15 cellular contexts compared by ENCODE assay signal in the genomic region with DNA sequence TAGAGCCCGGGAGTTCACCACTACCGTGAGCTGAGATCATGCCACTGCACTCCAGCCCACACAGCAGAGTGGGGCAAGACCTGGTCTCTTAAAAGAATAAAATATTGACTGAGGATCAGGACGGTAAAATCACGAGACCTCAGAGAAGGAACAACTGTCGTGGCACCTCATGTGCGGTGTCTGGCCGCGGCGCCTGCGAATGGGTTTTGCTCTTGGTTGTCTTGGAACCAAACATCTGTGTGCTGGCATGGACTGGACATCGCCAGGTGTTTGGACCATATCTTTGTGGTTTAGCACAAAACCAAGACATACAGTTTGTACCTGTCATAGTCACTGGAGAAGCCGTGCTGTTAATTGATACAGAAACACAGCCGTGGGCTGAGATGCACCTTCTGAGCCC.
DNase-seq lines count a peak whose midpoint lies in the region; ATAC-seq lines count a peak whose summit lies in the region.
"Had no signal": no experiment of that assay in that cellular context is flagged by ENCODE, and none has a peak within 500 bp of the region (broad histone marks: within the 10 kb centered on the region; RNA-seq: fewer than 3 reads in every experiment).

No MANE protein-coding gene starts in this region.

- intact Hi-C loops in sciatic nerve (cut with DNase I), result no loop called here

- no peaks in the 10 kb centered on the region for H3K9me3 Mint-ChIP-seq in T-helper 2 cell treated with Interferon-gamma antibody and Interleukin-4, amounts not matched to agents 5 μg/mL and 100 μg/mL, for 36 hours
- no peaks in the 10 kb centered on the region for H3K9me3 Mint-ChIP-seq in activated naive CD4-positive, alpha-beta T cell treated with anti-CD3 and anti-CD28 coated beads, Interleukin-2, amount 50 U/mL, for 24 hours
- no peaks in the 10 kb centered on the region for H3K9me3 Mint-ChIP-seq in activated naive CD8-positive, alpha-beta T cell treated with anti-CD3 and anti-CD28 coated beads for 36 hours
- H3K9me3 Mint-ChIP-seq: CD8-positive, alpha-beta memory T cell; GM23338 had no signal

- no peak overlapping the region for H3K4me3 Mint-ChIP-seq in T-helper 2 cell treated with Interferon-gamma antibody and Interleukin-4, amounts not matched to agents 5 μg/mL and 100 μg/mL, for 36 hours
- no peak overlapping the region for H3K4me3 Mint-ChIP-seq in activated naive CD4-positive, alpha-beta T cell treated with anti-CD3 and anti-CD28 coated beads, Interleukin-2, amount 50 U/mL, for 24 hours
- H3K4me3 Mint-ChIP-seq in activated naive CD8-positive, alpha-beta T cell treated with anti-CD3 and anti-CD28 coated beads for 36 hours, result no peak overlapping the region
- H3K4me3 Mint-ChIP-seq: CD8-positive, alpha-beta memory T cell; GM23338 had no signal

- H3K27ac Mint-ChIP-seq in T-helper 2 cell treated with Interferon-gamma antibody and Interleukin-4, amounts not matched to agents 5 μg/mL and 100 μg/mL, for 36 hours, result peak overlapping the region; percentile 52
- H3K27ac Mint-ChIP-seq in activated naive CD4-positive, alpha-beta T cell treated with anti-CD3 and anti-CD28 coated beads, Interleukin-2, amount 50 U/mL, for 24 hours, result peak overlapping the region; percentile 93
- H3K27ac Mint-ChIP-seq in activated naive CD8-positive, alpha-beta T cell treated with anti-CD3 and anti-CD28 coated beads for 36 hours, result peak overlapping the region; percentile 76
- H3K27ac Mint-ChIP-seq: GM23338 had no signal

- ATAC-seq in sciatic nerve (no peak), HG03135 (IDR thresholded peaks at IDR 0.05; ENCODE audit: unreplicated experiment) (no peak)
- ATAC-seq: GM23338 had no signal

- H3K27me3 Mint-ChIP-seq in T-helper 2 cell treated with Interferon-gamma antibody and Interleukin-4, amounts not matched to agents 5 μg/mL and 100 μg/mL, for 36 hours (ENCODE audit: low read depth), result no peaks in the 10 kb centered on the region
- no peaks in the 10 kb centered on the region for H3K27me3 Mint-ChIP-seq in activated naive CD4-positive, alpha-beta T cell treated with anti-CD3 and anti-CD28 coated beads, Interleukin-2, amount 50 U/mL, for 24 hours
- H3K27me3 Mint-ChIP-seq in activated naive CD8-positive, alpha-beta T cell treated with anti-CD3 and anti-CD28 coated beads for 36 hours, result no peaks in the 10 kb centered on the region

- peaks cover 75% of the 10 kb centered on the region for H3K4me1 Mint-ChIP-seq in T-helper 2 cell treated with Interferon-gamma antibody and Interleukin-4, amounts not matched to agents 5 μg/mL and 100 μg/mL, for 36 hours (ENCODE audit: low read depth)
- H3K4me1 Mint-ChIP-seq in activated naive CD4-positive, alpha-beta T cell treated with anti-CD3 and anti-CD28 coated beads, Interleukin-2, amount 50 U/mL, for 24 hours, result peaks cover 85% of the 10 kb centered on the region
- peaks cover 80% of the 10 kb centered on the region for H3K4me1 Mint-ChIP-seq in activated naive CD8-positive, alpha-beta T cell treated with anti-CD3 and anti-CD28 coated beads for 36 hours

- H3K36me3 Mint-ChIP-seq in T-helper 2 cell treated with Interferon-gamma antibody and Interleukin-4, amounts not matched to agents 5 μg/mL and 100 μg/mL, for 36 hours (ENCODE audit: low read depth), result peaks cover 59% of the 10 kb centered on the region
- H3K36me3 Mint-ChIP-seq in activated naive CD4-positive, alpha-beta T cell treated with anti-CD3 and anti-CD28 coated beads, Interleukin-2, amount 50 U/mL, for 24 hours, result peaks cover 23% of the 10 kb centered on the region
- peaks cover 43% of the 10 kb centered on the region for H3K36me3 Mint-ChIP-seq in activated naive CD8-positive, alpha-beta T cell treated with anti-CD3 and anti-CD28 coated beads for 36 hours

- DNase-seq in T-helper 2 cell treated with Interferon-gamma antibody and Interleukin-4, amounts not matched to agents 5 μg/mL and 100 μg/mL, for 36 hours (ENCODE audit: low spot score), result no peak
- no peak for DNase-seq in T-helper 2 cell
- DNase-seq in activated naive CD4-positive, alpha-beta T cell (lab: John Stamatoyannopoulos, UW), result no peak
- no peak for DNase-seq in activated naive CD8-positive, alpha-beta T cell treated with anti-CD3 and anti-CD28 coated beads for 36 hours
- DNase-seq in sciatic nerve (ENCODE audit: low spot score), result peak; percentile 49
- no peak for DNase-seq in T-helper 9 cell
- DNase-seq: Kasumi-1, NCI-H1417, NCI-H1930, NCI-H2171, NCI-H82 had no signal
